In the genomic region with DNA sequence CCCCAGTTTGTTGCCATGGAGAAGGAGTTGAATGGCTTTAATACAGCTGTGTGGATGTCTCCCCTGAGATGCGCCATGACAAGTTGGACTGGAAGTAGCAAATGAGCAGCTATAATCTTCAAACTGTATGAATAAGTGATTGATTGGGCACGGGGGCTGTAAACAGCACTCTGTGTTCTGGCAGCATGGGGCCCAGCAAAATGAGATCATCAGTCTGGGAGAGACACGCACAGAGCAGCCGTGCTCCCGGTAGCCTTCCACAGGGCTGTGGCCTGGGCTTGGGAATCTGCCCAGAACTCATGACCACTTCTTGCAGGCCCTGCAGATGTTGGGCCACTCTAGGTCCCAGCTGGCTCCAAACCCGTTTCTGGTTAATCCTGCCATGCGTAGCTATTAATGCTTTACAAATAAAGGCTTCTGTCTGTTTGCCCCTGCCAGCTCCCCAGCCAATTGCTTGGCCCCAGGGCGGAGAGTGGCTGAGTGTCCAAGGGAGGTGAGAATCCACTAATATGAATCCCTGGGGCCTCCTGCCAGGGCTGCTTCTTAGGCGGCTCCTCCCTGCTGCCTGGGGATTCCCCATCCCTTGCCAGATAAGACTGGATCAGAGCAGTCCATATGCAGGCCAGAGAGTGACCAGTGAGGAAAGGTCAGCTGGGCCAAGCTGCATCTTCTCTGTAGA, we compare ENCODE assay signal across 16 cellular contexts.
DNase-seq lines count a peak whose midpoint lies in the region; ATAC-seq and TF ChIP-seq lines count a peak whose summit lies in the region.
"Had no signal": no experiment of that assay in that cellular context is flagged by ENCODE, and none has a peak within 500 bp of the region (broad histone marks: within the 10 kb centered on the region; RNA-seq: fewer than 3 reads in every experiment).

No MANE protein-coding gene starts in this region.

- no peak overlapping the region for H2AFZ ChIP-seq in neural cell (ENCODE audit: low read depth, low read length)

- no peak overlapping the region for H3K4me3 Mint-ChIP-seq in naive thymus-derived CD8-positive, alpha-beta T cell
- H3K4me3 Mint-ChIP-seq in CD8-positive, alpha-beta memory T cell = peak overlapping the region in 1 of 7 donors; percentile 69
- H3K4me3 Mint-ChIP-seq in activated CD4-positive, alpha-beta memory T cell treated with anti-CD3 and anti-CD28 coated beads, Interleukin-2, amount 10 ng/mL, durations not matched to agents 7 days and 5 days = no peak overlapping the region
- H3K4me3 Mint-ChIP-seq: activated naive CD4-positive, alpha-beta T cell treated with anti-CD3 and anti-CD28 coated beads, Interleukin-2, amount 50 U/mL, for 24 hours; central memory CD8-positive, alpha-beta T cell had no signal

- H4K20me1 ChIP-seq in neural cell (ENCODE audit: insufficient read depth) = no peaks in the 10 kb centered on the region

- peak overlapping the region; percentile 68 for H3K9ac ChIP-seq in neural cell (ENCODE audit: low read length)
- H3K9ac ChIP-seq: KMS-11 had no signal

- H3K4me1 Mint-ChIP-seq in naive thymus-derived CD8-positive, alpha-beta T cell = peaks cover 0 to 25% (median 5%) of the 10 kb centered on the region in 4 donors
- no peaks in the 10 kb centered on the region for H3K4me1 Mint-ChIP-seq in CD8-positive, alpha-beta memory T cell
- no peaks in the 10 kb centered on the region for H3K4me1 Mint-ChIP-seq in activated CD4-positive, alpha-beta memory T cell treated with anti-CD3 and anti-CD28 coated beads, Interleukin-2, amount 10 ng/mL, durations not matched to agents 7 days and 5 days
- H3K4me1 Mint-ChIP-seq: activated naive CD4-positive, alpha-beta T cell treated with anti-CD3 and anti-CD28 coated beads, Interleukin-2, amount 50 U/mL, for 24 hours; central memory CD8-positive, alpha-beta T cell had no signal

- no peaks in the 10 kb centered on the region for H3K27me3 Mint-ChIP-seq in naive thymus-derived CD8-positive, alpha-beta T cell
- peaks cover 10 to 14% of the 10 kb centered on the region in 2 donors for H3K27me3 Mint-ChIP-seq in CD8-positive, alpha-beta memory T cell
- H3K27me3 Mint-ChIP-seq in activated CD4-positive, alpha-beta memory T cell treated with anti-CD3 and anti-CD28 coated beads, Interleukin-2, amount 10 ng/mL, durations not matched to agents 7 days and 5 days = no peaks in the 10 kb centered on the region
- H3K27me3 Mint-ChIP-seq: activated naive CD4-positive, alpha-beta T cell treated with anti-CD3 and anti-CD28 coated beads, Interleukin-2, amount 50 U/mL, for 24 hours had no signal

- no peak for TF ChIP-seq CTCF in neural cell (IDR thresholded peaks at IDR 0.05; ENCODE audit: poor library complexity, severe bottlenecking)

- peak overlapping the region in 3 of 10 donors; percentile 9 to 24 (median 22) for H3K27ac Mint-ChIP-seq in naive thymus-derived CD8-positive, alpha-beta T cell
- peak overlapping the region in 1 of 8 donors; percentile 90 for H3K27ac Mint-ChIP-seq in CD8-positive, alpha-beta memory T cell
- no peak overlapping the region for H3K27ac Mint-ChIP-seq in activated CD4-positive, alpha-beta memory T cell treated with anti-CD3 and anti-CD28 coated beads, Interleukin-2, amount 10 ng/mL, durations not matched to agents 7 days and 5 days
- H3K27ac Mint-ChIP-seq: activated naive CD4-positive, alpha-beta T cell treated with anti-CD3 and anti-CD28 coated beads, Interleukin-2, amount 50 U/mL, for 24 hours had no signal

- H3K4me1 ChIP-seq in CD8-positive, alpha-beta memory T cell (ENCODE audit: insufficient read depth, low read length) = no peaks in the 10 kb centered on the region
- H3K4me1 ChIP-seq: upper lobe of right lung had no signal

- no peaks in the 10 kb centered on the region for H3K36me3 Mint-ChIP-seq in naive thymus-derived CD8-positive, alpha-beta T cell
- peaks cover 0 to 4% (median 0%) of the 10 kb centered on the region in 3 donors for H3K36me3 Mint-ChIP-seq in CD8-positive, alpha-beta memory T cell
- no peaks in the 10 kb centered on the region for H3K36me3 Mint-ChIP-seq in activated CD4-positive, alpha-beta memory T cell treated with anti-CD3 and anti-CD28 coated beads, Interleukin-2, amount 10 ng/mL, durations not matched to agents 7 days and 5 days (ENCODE audit: low read depth)
- H3K36me3 Mint-ChIP-seq: activated naive CD4-positive, alpha-beta T cell treated with anti-CD3 and anti-CD28 coated beads, Interleukin-2, amount 50 U/mL, for 24 hours had no signal

- CTCF ChIA-PET in CD8-positive, alpha-beta memory T cell (lab: Charles Lee) = no interaction called here
- CTCF ChIA-PET in activated CD4-positive, alpha-beta memory T cell treated with anti-CD3 and anti-CD28 coated beads, Interleukin-2, amount 10 ng/mL, durations not matched to agents 7 days and 5 days (lab: Charles Lee) = no interaction called here

- peak; percentile 91 for DNase-seq in Ammon's horn (ENCODE audit: low spot score)
- peak; percentile 94 for DNase-seq in NCI-H2196 (lab: John Stamatoyannopoulos, UW; ENCODE audit: unreplicated experiment)
- DNase-seq in head of caudate nucleus = peak; percentile 60 to 97 (median 86)
- DNase-seq in naive thymus-derived CD8-positive, alpha-beta T cell = no peak
- no peak for DNase-seq in DMS 273 (lab: John Stamatoyannopoulos, UW; ENCODE audit: unreplicated experiment)
- DNase-seq in CD8-positive, alpha-beta memory T cell = no peak
- DNase-seq in activated CD4-positive, alpha-beta memory T cell treated with anti-CD3 and anti-CD28 coated beads, Interleukin-2, amount 10 ng/mL, durations not matched to agents 7 days and 5 days = no peak
- DNase-seq: Calu3; NCI-H187; NCI-H774; stimulated activated CD4-positive, alpha-beta T cell treated with anti-CD3 and anti-CD28 coated beads, Interleukin-4, amount 100 ng/mL, for 1 hour; upper lobe of right lung had no signal

- no peaks in the 10 kb centered on the region for H3K27me3 ChIP-seq in neural cell (ENCODE audit: insufficient read depth, low read depth, low read length)
- no peaks in the 10 kb centered on the region for H3K27me3 ChIP-seq in CD8-positive, alpha-beta memory T cell (ENCODE audit: insufficient read depth, low read length, poor library complexity, severe bottlenecking)
- H3K27me3 ChIP-seq: upper lobe of right lung had no signal

- TF ChIP-seq EP300 in neural cell (conservative IDR thresholded peaks at IDR 0.05; ENCODE audit: poor library complexity, severe bottlenecking) = peak; percentile 88

- no peaks in the 10 kb centered on the region for H3K79me2 ChIP-seq in neural cell (replicated peaks; ENCODE audit: insufficient read depth, low read length)

- H3K9me3 Mint-ChIP-seq in naive thymus-derived CD8-positive, alpha-beta T cell = peaks cover 0 to 8% (median 0%) of the 10 kb centered on the region in 9 donors
- no peaks in the 10 kb centered on the region for H3K9me3 Mint-ChIP-seq in CD8-positive, alpha-beta memory T cell
- no peaks in the 10 kb centered on the region for H3K9me3 Mint-ChIP-seq in activated CD4-positive, alpha-beta memory T cell treated with anti-CD3 and anti-CD28 coated beads, Interleukin-2, amount 10 ng/mL, durations not matched to agents 7 days and 5 days
- H3K9me3 Mint-ChIP-seq: activated naive CD4-positive, alpha-beta T cell treated with anti-CD3 and anti-CD28 coated beads, Interleukin-2, amount 50 U/mL, for 24 hours; central memory CD8-positive, alpha-beta T cell had no signal

- peak overlapping the region; percentile 61 for H3K4me2 ChIP-seq in neural cell (ENCODE audit: low read length)
- H3K4me2 ChIP-seq: KMS-11 had no signal

- H3K4me3 ChIP-seq in neural cell (ENCODE audit: low read length) = peak overlapping the region; percentile 43
- no peak overlapping the region for H3K4me3 ChIP-seq in CD8-positive, alpha-beta memory T cell (ENCODE audit: low read length)
- H3K4me3 ChIP-seq: upper lobe of right lung had no signal

- no peak for ATAC-seq in naive thymus-derived CD8-positive, alpha-beta T cell
- ATAC-seq: upper lobe of right lung had no signal

- POLR2A ChIA-PET in naive thymus-derived CD8-positive, alpha-beta T cell (lab: Charles Lee) = no interaction called here
- POLR2A ChIA-PET in CD8-positive, alpha-beta memory T cell (lab: Charles Lee) = no interaction called here
- POLR2A ChIA-PET in activated CD4-positive, alpha-beta memory T cell treated with anti-CD3 and anti-CD28 coated beads, Interleukin-2, amount 10 ng/mL, durations not matched to agents 7 days and 5 days (lab: Charles Lee) = no interaction called here

- H3K9me2 ChIP-seq in neural cell (ENCODE audit: insufficient read depth, low read length) = no peaks in the 10 kb centered on the region

- no peaks in the 10 kb centered on the region for H3F3A ChIP-seq in neural cell (ENCODE audit: insufficient read depth, low read length, poor library complexity, severe bottlenecking)

- no peaks in the 10 kb centered on the region for H3K36me3 ChIP-seq in neural cell (ENCODE audit: insufficient read depth, low read length)
- H3K36me3 ChIP-seq in CD8-positive, alpha-beta memory T cell (ENCODE audit: insufficient read depth, low read length) = no peaks in the 10 kb centered on the region
- H3K36me3 ChIP-seq: upper lobe of right lung had no signal

- no peaks in the 10 kb centered on the region for H3K9me3 ChIP-seq in neural cell (ENCODE audit: low read length)
- no peaks in the 10 kb centered on the region for H3K9me3 ChIP-seq in CD8-positive, alpha-beta memory T cell (ENCODE audit: low read length)
- H3K9me3 ChIP-seq: upper lobe of right lung had no signal

- intact Hi-C loops in head of caudate nucleus (cut with DNase I) = no loop called here

- peak; percentile 31 for TF ChIP-seq RAD21 in neural cell (conservative IDR thresholded peaks at IDR 0.05)

- H3K27ac ChIP-seq in neural cell (ENCODE audit: low read length) = peak overlapping the region; percentile 92
- no peak overlapping the region for H3K27ac ChIP-seq in CD8-positive, alpha-beta memory T cell (ENCODE audit: low read depth, low read length)
- H3K27ac ChIP-seq: KMS-11, upper lobe of right lung had no signal

TF ChIP-seq in neural cell, 6 proteins besides CTCF, POLR2A, EP300 and RAD21:
- TF ChIP-seq POLR2AphosphoS5 (IDR thresholded peaks at IDR 0.05) = peak; percentile 87
- no peak for TF ChIP-seq SMC3 (conservative IDR thresholded peaks at IDR 0.05; ENCODE audit: poor library complexity)

Comparison
In these comparisons a context has a peak if more than half of its experiments do, and no peak if none do; other contexts are left out.
1. DNase-seq: peak in Ammon's horn (single experiment), NCI-H2196 (single experiment) and head of caudate nucleus (42 of 42); none in naive thymus-derived CD8-positive, alpha-beta T cell (0 of 10), DMS 273 (single experiment), CD8-positive, alpha-beta memory T cell (0 of 5) and activated CD4-positive, alpha-beta memory T cell treated with anti-CD3 and anti-CD28 coated beads, Interleukin-2, amount 10 ng/mL, durations not matched to agents 7 days and 5 days (single experiment).